Comparison of ENCODE assay signal across 9 cellular contexts in genomic region chr19:12954150-12954962, GRCh38. TPM values are rescaled to one million over a fixed set of nuclear protein-coding genes. Genes with fewer than 3 reads are reported as not detected.
DNase-seq lines count a peak whose midpoint lies in the region; ATAC-seq and TF ChIP-seq lines count a peak whose summit lies in the region.
"Had no signal": no experiment of that assay in that cellular context is flagged by ENCODE, and none has a peak within 500 bp of the region (broad histone marks: within the 10 kb centered on the region; RNA-seq: fewer than 3 reads in every experiment).

No MANE protein-coding gene starts in this region.

- peaks cover 69% of the 10 kb centered on the region for H3K36me3 Mint-ChIP-seq in dendritic cell treated with granulocyte-macrophage colony-stimulating factor and Interleukin-4, amounts not matched to agents 40 ng/mL and 50 ng/mL, for 4 days (ENCODE audit: low read depth)

- TF ChIP-seq CTCF in psoas muscle (IDR thresholded peaks at IDR 0.05), result no peak

- no peaks in the 10 kb centered on the region for H3K27me3 Mint-ChIP-seq in dendritic cell treated with granulocyte-macrophage colony-stimulating factor and Interleukin-4, amounts not matched to agents 40 ng/mL and 50 ng/mL, for 4 days

- H3K9me3 Mint-ChIP-seq in dendritic cell treated with granulocyte-macrophage colony-stimulating factor and Interleukin-4, amounts not matched to agents 40 ng/mL and 50 ng/mL, for 4 days, result no peaks in the 10 kb centered on the region

- H3K27ac ChIP-seq in psoas muscle, result peak overlapping the region; percentile 98

- H3K4me1 ChIP-seq in psoas muscle, result peaks cover 54% of the 10 kb centered on the region

- peak; percentile 74 for DNase-seq in DMS 273 (lab: John Stamatoyannopoulos, UW; ENCODE audit: unreplicated experiment)
- DNase-seq in DMS 273 treated with DMSO at 0.1 percent for 48 hours (lab: John Stamatoyannopoulos, UW), result no peak
- DNase-seq in MV-4-11 (lab: John Stamatoyannopoulos, UW), result peak; percentile 21
- DNase-seq in psoas muscle, result no peak
- no peak for DNase-seq in germinal center (ENCODE audit: low spot score)
- DNase-seq: NCI-H146 had no signal

- ATAC-seq in psoas muscle (peak in 1 of 4 donors; percentile 2), GM18873 (IDR thresholded peaks at IDR 0.05; ENCODE audit: low FRiP score, unreplicated experiment) (no peak), HG03460 (IDR thresholded peaks at IDR 0.05; ENCODE audit: unreplicated experiment) (no peak)

- intact Hi-C loops in dendritic cell treated with granulocyte-macrophage colony-stimulating factor and Interleukin-4, amounts not matched to agents 40 ng/mL and 50 ng/mL, for 4 days (cut with micrococcal nuclease), result no loop called here
- intact Hi-C loops in psoas muscle (cut with DNase I), result no loop called here

- no peaks in the 10 kb centered on the region for H3K27me3 ChIP-seq in psoas muscle (ENCODE audit: insufficient read depth in 3 of 3, low read length in 2 of 3)

- peak overlapping the region; percentile 80 for H3K27ac Mint-ChIP-seq in dendritic cell treated with granulocyte-macrophage colony-stimulating factor and Interleukin-4, amounts not matched to agents 40 ng/mL and 50 ng/mL, for 4 days

- peak overlapping the region; percentile 30 for H3K4me3 ChIP-seq in psoas muscle

- peaks cover 70% of the 10 kb centered on the region for H3K4me1 Mint-ChIP-seq in dendritic cell treated with granulocyte-macrophage colony-stimulating factor and Interleukin-4, amounts not matched to agents 40 ng/mL and 50 ng/mL, for 4 days (ENCODE audit: low read depth)

- H3K9me3 ChIP-seq in psoas muscle, result no peaks in the 10 kb centered on the region

- 31 to 44% (median 34%) methylated on average over 11 of the region's 11 CpGs for WGBS in psoas muscle, 3 donors

- peaks cover 13 to 54% of the 10 kb centered on the region in 2 donors for H3K36me3 ChIP-seq in psoas muscle (ENCODE audit: insufficient read depth in 1 of 2, low read depth in 1 of 2)

- H3K4me3 Mint-ChIP-seq in dendritic cell treated with granulocyte-macrophage colony-stimulating factor and Interleukin-4, amounts not matched to agents 40 ng/mL and 50 ng/mL, for 4 days, result no peak overlapping the region

RNA-seq across cellular contexts. Expression of gene GADD45GIP1, which starts 2.7 kb away (rescaled TPM):
- 10 to 100 TPM; 22.4 to 35.6 (median 29.3) TPM for total RNA-seq in psoas muscle
- 100 to 1,000 TPM in 1 of 3 donors, 10 to 100 TPM in 2; 50.6 to 119 (median 62.5) TPM for polyA plus RNA-seq in psoas muscle

RNA-seq across cellular contexts. Expression of gene RAD23A, which starts 8.7 kb away (rescaled TPM):
- 100 to 1,000 TPM; 424 to 704 (median 500) TPM for total RNA-seq in psoas muscle
- 100 to 1,000 TPM; 403 to 801 (median 728) TPM for polyA plus RNA-seq in psoas muscle

RNA-seq across cellular contexts. Expression of gene DAND5, which starts 15.0 kb away (rescaled TPM):
- total RNA-seq in psoas muscle, result under 1 TPM in 1 of 4 donors, not detected in 3; 0.26 TPM
- not detected for polyA plus RNA-seq in psoas muscle

RNA-seq across cellular contexts. Expression of gene CALR, which starts 15.9 kb away (rescaled TPM):
- 100 to 1,000 TPM; 124 to 219 (median 175) TPM for total RNA-seq in psoas muscle
- 100 to 1,000 TPM; 134 to 273 (median 146) TPM for polyA plus RNA-seq in psoas muscle

RNA-seq across cellular contexts. Expression of gene FARSA, which starts 20.8 kb away (rescaled TPM):
- total RNA-seq in psoas muscle, result 10 to 100 TPM; 45.9 to 65.1 (median 59.1) TPM
- 100 to 1,000 TPM in 1 of 3 donors, 10 to 100 TPM in 2; 61.6 to 161 (median 93.3) TPM for polyA plus RNA-seq in psoas muscle

Comparison
In these comparisons a context has a peak if more than half of its experiments do, and no peak if none do; other contexts are left out.
1. DNase-seq: peak in DMS 273 (single experiment) and MV-4-11 (single experiment); none in DMS 273 treated with DMSO at 0.1 percent for 48 hours (single experiment), psoas muscle (0 of 2) and germinal center (single experiment).